Comparison of ENCODE assay signal across 11 cellular contexts in genomic region chr12:24360907-24361306, GRCh38.
DNase-seq lines count a peak whose midpoint lies in the region; ATAC-seq and TF ChIP-seq lines count a peak whose summit lies in the region.
"Had no signal": no experiment of that assay in that cellular context is flagged by ENCODE, and none has a peak within 500 bp of the region (broad histone marks: within the 10 kb centered on the region; RNA-seq: fewer than 3 reads in every experiment).

No MANE protein-coding gene starts in this region.

- TF ChIP-seq CTCF in ascending aorta (IDR thresholded peaks at IDR 0.05), result no peak

- H3K4me1 ChIP-seq in subcutaneous abdominal adipose tissue (ENCODE audit: control insufficient read depth in 5 of 5, insufficient read depth in 5 of 5, low read length in 5 of 5), result peaks cover 0 to 36% (median 24%) of the 10 kb centered on the region in 5 donors
- peaks cover 0 to 12% of the 10 kb centered on the region in 2 donors for H3K4me1 ChIP-seq in ascending aorta

- no peaks in the 10 kb centered on the region for H3K36me3 ChIP-seq in subcutaneous abdominal adipose tissue (ENCODE audit: control insufficient read depth in 5 of 5, insufficient read depth in 5 of 5, low read length in 5 of 5)
- H3K36me3 ChIP-seq in ascending aorta, result no peaks in the 10 kb centered on the region
- H3K36me3 ChIP-seq: cardiac muscle cell had no signal

- H3K9me3 ChIP-seq in subcutaneous abdominal adipose tissue (ENCODE audit: control insufficient read depth in 5 of 5, low read length in 5 of 5), result no peaks in the 10 kb centered on the region
- H3K9me3 ChIP-seq in ascending aorta, result no peaks in the 10 kb centered on the region

- intact Hi-C loops in ascending aorta (cut with DNase I), result no loop called here

- H3K27me3 ChIP-seq in subcutaneous abdominal adipose tissue (ENCODE audit: control insufficient read depth in 5 of 5, insufficient read depth in 4 of 5, low read length in 5 of 5) (no peaks in the 10 kb centered on the region), ascending aorta (no peaks in the 10 kb centered on the region)
- H3K27me3 ChIP-seq: cardiac muscle cell had no signal

- H3K27ac ChIP-seq in subcutaneous abdominal adipose tissue (ENCODE audit: low read depth, low read length) (peak overlapping the region; percentile 86), ascending aorta (no peak overlapping the region)
- H3K27ac ChIP-seq: cardiac muscle cell had no signal

- H3K4me3 ChIP-seq in subcutaneous abdominal adipose tissue (ENCODE audit: low read depth in 1 of 5, low read length in 5 of 5) (no peak overlapping the region), ascending aorta (no peak overlapping the region)
- H3K4me3 ChIP-seq: cardiac muscle cell had no signal

- H3K9ac ChIP-seq in subcutaneous abdominal adipose tissue (ENCODE audit: low read length in 5 of 5), result peak overlapping the region in 1 of 5 donors; percentile 41

- peak; percentile 0; the same call in 1 of the 2 replicates for TF ChIP-seq POLR2A in Raji (IDR thresholded peaks at IDR 0.05; ENCODE audit: insufficient read depth, low read depth, low read length)

- ATAC-seq in GM19463 (IDR thresholded peaks at IDR 0.05; ENCODE audit: unreplicated experiment), result peak; percentile 64
- peak; percentile 62 for ATAC-seq in HG03025 (IDR thresholded peaks at IDR 0.05; ENCODE audit: low FRiP score, unreplicated experiment)

- DNase-seq in stimulated activated CD4-positive, alpha-beta T cell treated with anti-CD3 and anti-CD28 coated beads, Interleukin-4, amount 100 ng/mL, for 24 hours, result no peak
- DNase-seq in ascending aorta (ENCODE audit: low spot score in 2 of 2), result no peak
- DNase-seq in activated CD4-positive, CD25-positive, alpha-beta regulatory T cell (lab: John Stamatoyannopoulos, UW), result no peak
- no peak for DNase-seq in CD1c-positive myeloid dendritic cell (ENCODE audit: extremely low spot score)
- DNase-seq: activated CD4-positive, alpha-beta T cell treated with anti-CD3 and anti-CD28 coated beads, Interleukin-2, amount 10 ng/mL, durations not matched to agents 7 days and 5 days; stimulated activated naive B cell treated with anti-CD40 and anti-IgM and Interleukin-4, amounts not matched to agents 10 μg/mL and 1 μg/mL and 100 μg/mL, for 72 hours had no signal
